In genomic region chr17:5785867-5786509, GRCh38 we compare ENCODE assay signal across 8 cellular contexts.
DNase-seq lines count a peak whose midpoint lies in the region; ATAC-seq and TF ChIP-seq lines count a peak whose summit lies in the region.

No MANE protein-coding gene starts in this region.

- no peaks in the 10 kb centered on the region for H3K36me3 ChIP-seq in GM06990 (ENCODE audit: control insufficient read depth, insufficient read depth, low read length)
- no peaks in the 10 kb centered on the region for H3K36me3 ChIP-seq in PC-3 (ENCODE audit: low read depth, low read length)
- H3K36me3 ChIP-seq in H7 (replicated peaks; ENCODE audit: control insufficient read depth, insufficient read depth, low read length), result no peaks in the 10 kb centered on the region

- no peaks in the 10 kb centered on the region for H3K9me3 ChIP-seq in PC-3 (ENCODE audit: low read length)

- TF ChIP-seq CTCF in GM06990 (IDR thresholded peaks at IDR 0.05; ENCODE audit: insufficient read depth, low read length, poor library complexity, severe bottlenecking) (no peak), PC-3 (conservative IDR thresholded peaks at IDR 0.05; ENCODE audit: low read depth, low read length) (no peak)

- POLR2A ChIA-PET in PC-3 (lab: Charles Lee; ENCODE audit: unreplicated experiment), result interaction anchor here (0.6 to 0.7 kb wide), 3 partner anchors 68 to 1382 kb away, joined by 3 read pairs; no protein-coding TSS in a partner anchor

- no peaks in the 10 kb centered on the region for H4K20me1 ChIP-seq in PC-3 (ENCODE audit: low read length)

- H3K4me3 ChIP-seq in GM06990 (replicated peaks; ENCODE audit: low read depth, low read length) (no peak overlapping the region), PC-3 (ENCODE audit: low read length) (no peak overlapping the region), H7 (ENCODE audit: insufficient read depth, low read depth, low read length) (no peak overlapping the region)

- peak overlapping the region; percentile 99 for H3K27ac ChIP-seq in PC-3 (ENCODE audit: low read length)

- no peaks in the 10 kb centered on the region for H3F3A ChIP-seq in PC-3 (ENCODE audit: low read length, unreplicated experiment)

- TSS peak; percentile 93 for BruUV-seq in PC-3 (replicated peaks; lab: Mats Ljungman, UMichigan)

- peaks cover 51% of the 10 kb centered on the region for H3K4me1 ChIP-seq in PC-3 (ENCODE audit: insufficient read depth, low read length)

- H2AFZ ChIP-seq in PC-3 (ENCODE audit: low read length), result no peak overlapping the region

- no peaks in the 10 kb centered on the region for H3K79me2 ChIP-seq in PC-3 (ENCODE audit: low read length)

- intact Hi-C loops in PC-3 (cut with micrococcal nuclease), result loop anchor here (2.0 to 10.0 kb wide), 3 partner anchors 47 to 279 kb away; no protein-coding TSS in a partner anchor
- intact Hi-C loops in head of caudate nucleus (cut with DNase I), result no loop called here

- H3K4me2 ChIP-seq in PC-3 (ENCODE audit: low read length), result peak overlapping the region; percentile 58; the same call in 1 of the 2 replicates

- H3K27me3 ChIP-seq in GM06990 (replicated peaks; ENCODE audit: control insufficient read depth, insufficient read depth, low read length) (no peaks in the 10 kb centered on the region), PC-3 (ENCODE audit: low read length) (no peaks in the 10 kb centered on the region), H7 (ENCODE audit: control insufficient read depth, insufficient read depth, low read length) (no peaks in the 10 kb centered on the region)

- CTCF ChIA-PET in PC-3 (lab: Charles Lee), result interaction anchor here (1.0 kb wide), 1 partner anchor 124 kb away, joined by 3 read pairs; no protein-coding TSS in a partner anchor

- peak overlapping the region; percentile 84 for H3K9ac ChIP-seq in PC-3 (ENCODE audit: low read length)

- H3K9me2 ChIP-seq in PC-3 (replicated peaks; ENCODE audit: low read length), result no peaks in the 10 kb centered on the region

- peak; percentile 53 for DNase-seq in GM06990 (ENCODE audit: extremely low read depth, insufficient read length)
- peak; percentile 16 for DNase-seq in H4 (ENCODE audit: low spot score)
- DNase-seq in PC-3, result peak; percentile 60
- DNase-seq in lung microvascular endothelial cell (ENCODE audit: low read depth in 2 of 2), result peak; percentile 40 to 47
- no peak for DNase-seq in H7
- no peak for DNase-seq in NCI-H1417 (lab: John Stamatoyannopoulos, UW)
- no peak for DNase-seq in head of caudate nucleus
- no peak for DNase-seq in activated CD8-positive, alpha-beta memory T cell treated with anti-CD3 and anti-CD28 coated beads for 24 hours

- peak; percentile 4; the same call in 1 of the 2 replicates for ATAC-seq in PC-3

Comparison
In these comparisons a context has a peak if more than half of its experiments do, and no peak if none do; other contexts are left out.
1. DNase-seq: peak in GM06990 (single experiment), H4 (single experiment), PC-3 (single experiment) and lung microvascular endothelial cell (2 of 2); none in H7 (single experiment), NCI-H1417 (0 of 3), head of caudate nucleus (0 of 42) and activated CD8-positive, alpha-beta memory T cell treated with anti-CD3 and anti-CD28 coated beads for 24 hours (single experiment).